22 cellular contexts compared by ENCODE assay signal in the genomic region with DNA sequence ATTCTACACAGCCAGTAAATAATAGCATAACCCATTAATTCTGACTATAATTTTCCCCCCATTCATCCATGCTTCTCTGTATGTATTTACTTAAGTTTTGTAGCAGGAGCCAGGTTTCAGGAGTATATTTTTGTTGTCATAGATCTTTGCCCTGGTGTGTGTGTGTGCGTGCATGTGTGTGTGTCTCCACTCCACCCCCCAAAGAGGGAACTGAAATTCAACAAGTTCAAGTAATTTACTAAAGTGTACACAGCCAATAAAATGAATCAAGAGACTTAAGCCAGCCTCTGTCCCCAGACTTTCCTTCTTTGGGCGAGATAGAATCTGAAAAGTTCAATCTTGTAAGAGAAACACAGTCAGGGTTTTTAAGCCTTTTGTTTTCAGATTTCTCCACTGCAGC.
DNase-seq lines count a peak whose midpoint lies in the region; ATAC-seq, FAIRE-seq and TF ChIP-seq lines count a peak whose summit lies in the region.
"Had no signal": no experiment of that assay in that cellular context is flagged by ENCODE, and none has a peak within 500 bp of the region (broad histone marks: within the 10 kb centered on the region; RNA-seq: fewer than 3 reads in every experiment).

No MANE protein-coding gene starts in this region.

- FAIRE-seq in GM12892 (lab: Jason Lieb, UNC), result peak; percentile 62
- FAIRE-seq: D721Med had no signal

- no peaks in the 10 kb centered on the region for H3F3A ChIP-seq in neural cell (ENCODE audit: insufficient read depth, low read length, poor library complexity, severe bottlenecking)

- H3K27ac ChIP-seq in ectodermal cell (ENCODE audit: insufficient read depth, low read depth, low read length, poor library complexity, severe bottlenecking) (peak overlapping the region; percentile 18), neural cell (ENCODE audit: low read length) (peak overlapping the region; percentile 82), esophagus muscularis mucosa (replicated peaks in 1 of 4) (no peak overlapping the region)
- H3K27ac ChIP-seq: HL-60 had no signal

- no peaks in the 10 kb centered on the region for H4K20me1 ChIP-seq in neural cell (ENCODE audit: insufficient read depth)

- TF ChIP-seq CTCF in neural cell (IDR thresholded peaks at IDR 0.05; ENCODE audit: poor library complexity, severe bottlenecking) (no peak), esophagus muscularis mucosa (IDR thresholded peaks at IDR 0.05) (no peak)

- TF ChIP-seq RAD21 in neural cell (conservative IDR thresholded peaks at IDR 0.05), result no peak

- H3K27me3 ChIP-seq in ectodermal cell (ENCODE audit: control insufficient read depth, insufficient read depth, low read length, poor library complexity, severe bottlenecking), result no peaks in the 10 kb centered on the region
- no peaks in the 10 kb centered on the region for H3K27me3 ChIP-seq in neural cell (ENCODE audit: insufficient read depth, low read depth, low read length)
- peaks cover 0 to 18% (median 0%) of the 10 kb centered on the region in 4 donors for H3K27me3 ChIP-seq in esophagus muscularis mucosa

- H3K4me2 ChIP-seq in neural cell (ENCODE audit: low read length), result peak overlapping the region; percentile 38

- no peaks in the 10 kb centered on the region for H3K9me3 ChIP-seq in ectodermal cell (ENCODE audit: control insufficient read depth, low read length)
- no peaks in the 10 kb centered on the region for H3K9me3 ChIP-seq in neural cell (ENCODE audit: low read length)
- peaks cover 0 to 9% (median 6%) of the 10 kb centered on the region in 4 donors for H3K9me3 ChIP-seq in esophagus muscularis mucosa
- H3K9me3 ChIP-seq: HAP-1 had no signal

- 94 to 96% methylated on average over 1 to 2 of the region's 2 CpGs for WGBS in ectodermal cell, 2 experiments
- WGBS in esophagus muscularis mucosa, result 80% methylated on average over 2 of the region's 2 CpGs

- DNase-seq in GM12892 (ENCODE audit: insufficient read length) (no peak), kidney glomerular epithelial cell (lab: John Stamatoyannopoulos, UW) (no peak), esophagus muscularis mucosa (ENCODE audit: extremely low spot score) (no peak)
- DNase-seq: ACHN, C1 segment of cervical spinal cord, Karpas-422, NCI-H1105, NCI-H2081, NCI-H446 treated with DMSO at 0.1 percent for 48 hours, NCI-H774, PC-3, RPMI8226, SIG-M5, T-helper 1 cell had no signal

- peak overlapping the region; percentile 11 for H3K9ac ChIP-seq in neural cell (ENCODE audit: low read length)

- TF ChIP-seq EP300 in neural cell (conservative IDR thresholded peaks at IDR 0.05; ENCODE audit: poor library complexity, severe bottlenecking) (no peak), esophagus muscularis mucosa (IDR thresholded peaks at IDR 0.05) (no peak)

- no peak for TF ChIP-seq POLR2A in GM12892 (IDR thresholded peaks at IDR 0.05; ENCODE audit: low read depth, low read length)
- TF ChIP-seq POLR2A in esophagus muscularis mucosa (IDR thresholded peaks at IDR 0.05; ENCODE audit: low read depth), result no peak

- intact Hi-C loops in esophagus muscularis mucosa (cut with DNase I), result no loop called here

- H3K36me3 ChIP-seq in ectodermal cell (ENCODE audit: control insufficient read depth, insufficient read depth, low read length) (no peaks in the 10 kb centered on the region), neural cell (ENCODE audit: insufficient read depth, low read length) (no peaks in the 10 kb centered on the region), esophagus muscularis mucosa (no peaks in the 10 kb centered on the region)
- H3K36me3 ChIP-seq: HAP-1 had no signal

- H3K79me2 ChIP-seq in neural cell (replicated peaks; ENCODE audit: insufficient read depth, low read length), result no peaks in the 10 kb centered on the region

- H2AFZ ChIP-seq in neural cell (ENCODE audit: low read depth, low read length), result no peak overlapping the region

- H3K4me1 ChIP-seq in ectodermal cell (ENCODE audit: control insufficient read depth, insufficient read depth, low read length) (peaks cover 3% of the 10 kb centered on the region), esophagus muscularis mucosa (no peaks in the 10 kb centered on the region)
- H3K4me1 ChIP-seq: HAP-1 had no signal

- H3K9me2 ChIP-seq in neural cell (ENCODE audit: insufficient read depth, low read length), result no peaks in the 10 kb centered on the region

- ATAC-seq in GM21529 (IDR thresholded peaks at IDR 0.05; ENCODE audit: unreplicated experiment) (peak; percentile 48), GM19324 (IDR thresholded peaks at IDR 0.05; ENCODE audit: low FRiP score, unreplicated experiment) (no peak)
- ATAC-seq: PC-3, SK-N-SH treated with all-trans-retinoic acid at 6 μM for 48 hours had no signal

- H3K4me3 ChIP-seq in ectodermal cell (ENCODE audit: insufficient read depth, low read depth, low read length) (no peak overlapping the region), neural cell (ENCODE audit: low read length) (peak overlapping the region; percentile 48), esophagus muscularis mucosa (no peak overlapping the region)
- H3K4me3 ChIP-seq: HAP-1 had no signal

TF ChIP-seq in neural cell, 6 proteins besides CTCF, POLR2A, EP300 and RAD21:
- TF ChIP-seq POLR2AphosphoS5 (IDR thresholded peaks at IDR 0.05), result no peak

Comparison
In these comparisons a context has a peak if more than half of its experiments do, and no peak if none do; other contexts are left out.
1. H3K27ac ChIP-seq: peak in ectodermal cell (single experiment) and neural cell (single experiment); none in esophagus muscularis mucosa (0 of 4).